9 cellular contexts compared by ENCODE assay signal in the genomic region with DNA sequence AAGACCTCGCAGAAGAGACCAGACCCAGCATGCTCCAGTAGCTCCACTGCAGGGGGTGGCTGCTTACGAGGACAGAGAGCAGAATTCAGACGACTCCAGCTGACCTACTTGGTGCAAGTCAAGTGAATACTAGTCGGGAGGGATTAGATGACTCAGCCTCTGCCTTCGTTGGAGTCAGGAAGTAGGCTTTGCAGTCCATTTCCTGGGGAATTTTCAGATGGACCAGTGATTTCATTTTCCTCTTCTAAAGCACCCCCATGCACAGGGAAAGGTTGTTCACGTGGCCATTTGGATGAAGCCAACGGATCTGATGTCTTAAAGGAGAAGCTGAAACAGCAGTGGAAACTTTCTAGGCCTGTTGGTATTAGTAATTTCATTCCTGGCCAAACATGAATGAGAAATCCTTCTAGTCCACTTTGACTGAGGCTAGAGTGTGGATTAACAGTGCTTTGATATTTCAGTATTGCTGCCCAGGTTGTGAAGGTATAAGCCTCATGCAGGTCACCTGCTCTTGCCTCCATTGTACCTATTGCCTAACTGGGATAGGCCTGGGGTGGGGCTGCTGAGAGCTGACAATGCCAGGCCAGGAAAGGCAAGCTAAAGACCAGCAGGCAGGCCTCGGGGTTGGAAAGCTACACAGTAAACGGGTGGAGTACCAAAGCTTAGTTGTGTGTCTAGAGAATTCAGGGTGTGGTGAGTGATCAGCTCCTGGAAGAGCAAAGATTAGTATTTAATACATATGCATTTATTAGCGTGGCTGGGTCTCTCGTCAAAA.
DNase-seq lines count a peak whose midpoint lies in the region; ATAC-seq and TF ChIP-seq lines count a peak whose summit lies in the region.
"Had no signal": no experiment of that assay in that cellular context is flagged by ENCODE, and none has a peak within 500 bp of the region (broad histone marks: within the 10 kb centered on the region; RNA-seq: fewer than 3 reads in every experiment).

No MANE protein-coding gene starts in this region.

- H3K4me3 ChIP-seq in ascending aorta (no peak overlapping the region), kidney epithelial cell (ENCODE audit: low read depth, low read length) (no peak overlapping the region)

- H3K4me1 ChIP-seq in ascending aorta = peaks cover 10 to 20% of the 10 kb centered on the region in 2 donors

- H3K27ac ChIP-seq in ascending aorta = peak overlapping the region; percentile 49 to 58

- TF ChIP-seq CTCF in ascending aorta (IDR thresholded peaks at IDR 0.05) (no peak), kidney epithelial cell (IDR thresholded peaks at IDR 0.05; ENCODE audit: insufficient read depth, low read length, poor library complexity, severe bottlenecking) (no peak)

- H3K36me3 ChIP-seq in ascending aorta = no peaks in the 10 kb centered on the region
- H3K36me3 ChIP-seq in kidney epithelial cell (ENCODE audit: control insufficient read depth, insufficient read depth, low read length) = no peaks in the 10 kb centered on the region

- intact Hi-C loops in ascending aorta (cut with DNase I) = loop anchor here (5.0 to 10.0 kb wide), 2 partner anchors 170 to 323 kb away; no protein-coding TSS in a partner anchor

- no peaks in the 10 kb centered on the region for H3K9me3 ChIP-seq in ascending aorta

- DNase-seq in A172 (ENCODE audit: low spot score) (peak; percentile 100), ascending aorta (ENCODE audit: low spot score in 2 of 2) (peak in 1 of 2 donors; percentile 72), kidney epithelial cell (ENCODE audit: low read depth) (peak; percentile 98), NCI-H2081 (lab: John Stamatoyannopoulos, UW) (no peak)
- no peak for DNase-seq in central memory CD4-positive, alpha-beta T cell
- DNase-seq: activated CD8-positive, alpha-beta T cell treated with anti-CD3 and anti-CD28 coated beads, Interleukin-2, amount 10 ng/mL, durations not matched to agents 7 days and 5 days had no signal

- ATAC-seq in HG02759 (IDR thresholded peaks at IDR 0.05; ENCODE audit: unreplicated experiment) = peak; percentile 35
- no peak for ATAC-seq in HG03342 (IDR thresholded peaks at IDR 0.05; ENCODE audit: unreplicated experiment)
- no peak for ATAC-seq in GM18870 (IDR thresholded peaks at IDR 0.05; ENCODE audit: unreplicated experiment)

- H3K27me3 ChIP-seq in ascending aorta (no peaks in the 10 kb centered on the region), kidney epithelial cell (ENCODE audit: control insufficient read depth, insufficient read depth, low read length) (no peaks in the 10 kb centered on the region)

Comparison
In these comparisons a context has a peak if more than half of its experiments do, and no peak if none do; other contexts are left out.
1. DNase-seq: peak in A172 (single experiment) and kidney epithelial cell (single experiment); none in central memory CD4-positive, alpha-beta T cell (single experiment) and NCI-H2081 (0 of 2).